Comparison of ENCODE assay signal across 12 cellular contexts in genomic region chr3:105835606-105836005, GRCh38. TPM values are rescaled to one million over a fixed set of nuclear protein-coding genes. Genes with fewer than 3 reads are reported as not detected.
DNase-seq lines count a peak whose midpoint lies in the region; ATAC-seq and TF ChIP-seq lines count a peak whose summit lies in the region.
"Had no signal": no experiment of that assay in that cellular context is flagged by ENCODE, and none has a peak within 500 bp of the region (broad histone marks: within the 10 kb centered on the region; RNA-seq: fewer than 3 reads in every experiment).

No MANE protein-coding gene starts in this region.

- H3K9me3 ChIP-seq in adipocyte (ENCODE audit: control insufficient read depth, low read length), result no peaks in the 10 kb centered on the region
- H3K9me3 ChIP-seq: sigmoid colon had no signal

- CTCF ChIA-PET in activated CD4-positive, alpha-beta T cell treated with anti-CD3 and anti-CD28 coated beads for 36 hours (lab: Charles Lee), result interaction anchor here (1.2 to 2.1 kb wide), 3 partner anchors 33 to 150 kb away, joined by 3 to 8 read pairs (median 7); partner anchors contain the start of gene CBLB

- H3F3A ChIP-seq in GM23338 (replicated peaks; ENCODE audit: low read depth), result no peaks in the 10 kb centered on the region

- TF ChIP-seq CTCF in HFFc6 (IDR thresholded peaks at IDR 0.05) (no peak), GM23338 (conservative IDR thresholded peaks at IDR 0.05; ENCODE audit: low read depth in 2 of 2) (no peak)

- H3K27me3 ChIP-seq in adipocyte (replicated peaks; ENCODE audit: control insufficient read depth, insufficient read depth, low read length) (no peaks in the 10 kb centered on the region), GM23338 (ENCODE audit: insufficient read depth) (no peaks in the 10 kb centered on the region)
- H3K27me3 ChIP-seq: sigmoid colon had no signal

- no peaks in the 10 kb centered on the region for H3K9me2 ChIP-seq in GM23338 (ENCODE audit: insufficient read depth)

- no peaks in the 10 kb centered on the region for H3K9me3 Mint-ChIP-seq in activated CD4-positive, alpha-beta T cell treated with anti-CD3 and anti-CD28 coated beads for 36 hours (ENCODE audit: low read depth)
- H3K9me3 Mint-ChIP-seq in HFFc6, result no peaks in the 10 kb centered on the region
- no peaks in the 10 kb centered on the region for H3K9me3 Mint-ChIP-seq in natural killer cell treated with Interleukin-12 subunit alpha and Interleukin-12 subunit beta and Interleukin-15 and Interleukin-18, amount 100 ng/mL, for 72 hours
- no peaks in the 10 kb centered on the region for H3K9me3 Mint-ChIP-seq in GM23338

- H3K9ac ChIP-seq in adipocyte (ENCODE audit: low read length), result no peak overlapping the region

- no peaks in the 10 kb centered on the region for H4K20me1 ChIP-seq in GM23338 (replicated peaks; ENCODE audit: insufficient read depth)

- peaks cover 73% of the 10 kb centered on the region for H3K36me3 Mint-ChIP-seq in activated CD4-positive, alpha-beta T cell treated with anti-CD3 and anti-CD28 coated beads for 36 hours (ENCODE audit: low read depth)
- H3K36me3 Mint-ChIP-seq in HFFc6 (ENCODE audit: low read depth) (peaks cover 46% of the 10 kb centered on the region), GM23338 (ENCODE audit: low read depth) (peaks cover 4% of the 10 kb centered on the region; the same call in 1 of the 3 replicates)
- peaks cover 32% of the 10 kb centered on the region for H3K36me3 Mint-ChIP-seq in natural killer cell treated with Interleukin-12 subunit alpha and Interleukin-12 subunit beta and Interleukin-15 and Interleukin-18, amount 100 ng/mL, for 72 hours

- ATAC-seq in activated CD4-positive, alpha-beta T cell treated with anti-CD3 and anti-CD28 coated beads for 36 hours, result no peak
- no peak for ATAC-seq in natural killer cell treated with Interleukin-12 subunit alpha and Interleukin-12 subunit beta and Interleukin-15 and Interleukin-18, amount 100 ng/mL, for 72 hours
- ATAC-seq in HG03432 (IDR thresholded peaks at IDR 0.05; ENCODE audit: unreplicated experiment) (no peak), GM23338 (no peak)

- H3K4me1 Mint-ChIP-seq in activated CD4-positive, alpha-beta T cell treated with anti-CD3 and anti-CD28 coated beads for 36 hours, result peaks cover 89% of the 10 kb centered on the region
- H3K4me1 Mint-ChIP-seq in HFFc6 (ENCODE audit: low read depth) (peaks cover 67% of the 10 kb centered on the region), GM23338 (peaks cover 27% of the 10 kb centered on the region; the same call in 2 of the 3 replicates)
- peaks cover 56 to 75% of the 10 kb centered on the region in 2 donors for H3K4me1 Mint-ChIP-seq in natural killer cell treated with Interleukin-12 subunit alpha and Interleukin-12 subunit beta and Interleukin-15 and Interleukin-18, amount 100 ng/mL, for 72 hours (ENCODE audit: low read depth in 2 of 2)

- H3K36me3 ChIP-seq in adipocyte (ENCODE audit: control insufficient read depth, insufficient read depth, low read length, severe bottlenecking) (peaks cover 70% of the 10 kb centered on the region), GM23338 (ENCODE audit: insufficient read depth) (no peaks in the 10 kb centered on the region)
- H3K36me3 ChIP-seq: sigmoid colon had no signal

- H3K27me3 Mint-ChIP-seq in activated CD4-positive, alpha-beta T cell treated with anti-CD3 and anti-CD28 coated beads for 36 hours, result no peaks in the 10 kb centered on the region
- H3K27me3 Mint-ChIP-seq in HFFc6 (ENCODE audit: insufficient read depth) (no peaks in the 10 kb centered on the region), GM23338 (ENCODE audit: insufficient read depth, low read depth, poor library complexity) (peaks cover 2% of the 10 kb centered on the region)
- no peaks in the 10 kb centered on the region for H3K27me3 Mint-ChIP-seq in natural killer cell treated with Interleukin-12 subunit alpha and Interleukin-12 subunit beta and Interleukin-15 and Interleukin-18, amount 100 ng/mL, for 72 hours

- H3K27ac ChIP-seq in GM23338 (ENCODE audit: low read depth), result no peak overlapping the region
- H3K27ac ChIP-seq: sigmoid colon had no signal

- POLR2A ChIA-PET in activated CD4-positive, alpha-beta T cell treated with anti-CD3 and anti-CD28 coated beads for 36 hours (lab: Charles Lee), result interaction anchor here (2.3 kb wide), 1 partner anchor 32 kb away, joined by 9 read pairs; no protein-coding TSS in a partner anchor

- intact Hi-C loops in activated CD4-positive, alpha-beta T cell treated with anti-CD3 and anti-CD28 coated beads for 36 hours (cut with DNase I, micrococcal nuclease), result loop anchor here in 1 of 2 experiments (2.0 to 10.0 kb wide), 2 partner anchors 31 to 769 kb away; no protein-coding TSS in a partner anchor

- DNase-seq in activated CD4-positive, alpha-beta T cell treated with anti-CD3 and anti-CD28 coated beads for 36 hours, result no peak
- DNase-seq in activated CD4-positive, alpha-beta T cell treated with anti-CD3 and anti-CD28 coated beads, Interleukin-2, amount 50 U/mL, for 48 hours, result no peak
- DNase-seq in HFFc6 (no peak), adipocyte (ENCODE audit: low read depth) (peak; percentile 36), GM23338 (ENCODE audit: low spot score) (no peak), NCI-H187 treated with DMSO at 0.1 percent for 48 hours (lab: John Stamatoyannopoulos, UW) (no peak)
- DNase-seq in natural killer cell treated with Interleukin-12 subunit alpha and Interleukin-12 subunit beta and Interleukin-15 and Interleukin-18, amount 100 ng/mL, for 72 hours (ENCODE audit: low spot score), result no peak
- DNase-seq: HCEC 1CT, midbrain, sigmoid colon, T-helper 9 cell had no signal

- no peak overlapping the region for H2AFZ ChIP-seq in GM23338

- H3K27ac Mint-ChIP-seq in activated CD4-positive, alpha-beta T cell treated with anti-CD3 and anti-CD28 coated beads for 36 hours, result peak overlapping the region; percentile 56
- peak overlapping the region; percentile 47 for H3K27ac Mint-ChIP-seq in HFFc6
- peak overlapping the region; percentile 90 for H3K27ac Mint-ChIP-seq in natural killer cell treated with Interleukin-12 subunit alpha and Interleukin-12 subunit beta and Interleukin-15 and Interleukin-18, amount 100 ng/mL, for 72 hours
- H3K27ac Mint-ChIP-seq in GM23338, result no peak overlapping the region

- no peak overlapping the region for H3K4me3 ChIP-seq in adipocyte (ENCODE audit: low read length)
- no peak overlapping the region for H3K4me3 ChIP-seq in GM23338
- H3K4me3 ChIP-seq: sigmoid colon had no signal

- peaks cover 14% of the 10 kb centered on the region; the same call in 1 of the 2 replicates for H3K79me2 ChIP-seq in GM23338 (replicated peaks; ENCODE audit: insufficient read depth)

- peaks cover 30% of the 10 kb centered on the region for H3K4me1 ChIP-seq in adipocyte (ENCODE audit: control insufficient read depth, insufficient read depth, low read length)
- peaks cover 10% of the 10 kb centered on the region for H3K4me1 ChIP-seq in GM23338 (ENCODE audit: insufficient read depth)

- no peak overlapping the region for H3K4me2 ChIP-seq in GM23338

- no peak overlapping the region for H3K4me3 Mint-ChIP-seq in activated CD4-positive, alpha-beta T cell treated with anti-CD3 and anti-CD28 coated beads for 36 hours
- no peak overlapping the region; the same call in 1 of the 2 replicates for H3K4me3 Mint-ChIP-seq in HFFc6
- H3K4me3 Mint-ChIP-seq in natural killer cell treated with Interleukin-12 subunit alpha and Interleukin-12 subunit beta and Interleukin-15 and Interleukin-18, amount 100 ng/mL, for 72 hours, result peak overlapping the region; percentile 88
- H3K4me3 Mint-ChIP-seq in GM23338, result no peak overlapping the region

TF ChIP-seq in GM23338, 12 proteins besides CTCF, POLR2A, EP300 and RAD21 (continues in another document):
- TF ChIP-seq JUNB (IDR thresholded peaks at IDR 0.05; ENCODE audit: unreplicated experiment), result no peak
- TF ChIP-seq, protein P1, sequence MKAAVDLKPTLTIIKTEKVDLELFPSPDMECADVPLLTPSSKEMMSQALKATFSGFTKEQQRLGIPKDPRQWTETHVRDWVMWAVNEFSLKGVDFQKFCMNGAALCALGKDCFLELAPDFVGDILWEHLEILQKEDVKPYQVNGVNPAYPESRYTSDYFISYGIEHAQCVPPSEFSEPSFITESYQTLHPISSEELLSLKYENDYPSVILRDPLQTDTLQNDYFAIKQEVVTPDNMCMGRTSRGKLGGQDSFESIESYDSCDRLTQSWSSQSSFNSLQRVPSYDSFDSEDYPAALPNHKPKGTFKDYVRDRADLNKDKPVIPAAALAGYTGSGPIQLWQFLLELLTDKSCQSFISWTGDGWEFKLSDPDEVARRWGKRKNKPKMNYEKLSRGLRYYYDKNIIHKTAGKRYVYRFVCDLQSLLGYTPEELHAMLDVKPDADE (IDR thresholded peaks at IDR 0.05), result no peak
- no peak for TF ChIP-seq ZNF331 (CRISPR knock-in tag; IDR thresholded peaks at IDR 0.05; ENCODE audit: low read depth)
- TF ChIP-seq EZH2 (IDR thresholded peaks at IDR 0.05; ENCODE audit: low read depth, unreplicated experiment), result no peak

RNA-seq across cellular contexts. Expression of gene CBLB, which starts 33.2 kb away (rescaled TPM):
- total RNA-seq in activated CD4-positive, alpha-beta T cell treated with anti-CD3 and anti-CD28 coated beads for 36 hours, result 100 to 1,000 TPM; 112 to 163 TPM
- total RNA-seq in HFFc6 (2021; fragmentation: NEBNext Ultra II Directional; extraction: Animal tissue kit (Norgen Biotek cat#: 25700)), result 10 to 100 TPM; 17.6 to 22.6 (median 20.6) TPM
- total RNA-seq in natural killer cell treated with Interleukin-12 subunit alpha and Interleukin-12 subunit beta and Interleukin-15 and Interleukin-18, amount 100 ng/mL, for 72 hours, result 10 to 100 TPM; 70.8 to 78.3 TPM
- total RNA-seq in GM23338 (2014; rRNA removed; shearing (Covaris generic)), result 41.9 and 47.7 TPM in 2 replicates
- polyA plus RNA-seq in GM23338 (2016; fragmentation: Nextera tagmentation; extraction: Ambion mirVana), result 20.5 TPM in 2 replicates
